In genomic region chr12:78330131-78330530, GRCh38 we compare ENCODE assay signal across 29 cellular contexts.
"Had no signal": no experiment of that assay in that cellular context is flagged by ENCODE, and none has a peak within 500 bp of the region (broad histone marks: within the 10 kb centered on the region; RNA-seq: fewer than 3 reads in every experiment).

No MANE protein-coding gene starts in this region.

- H3K27ac ChIP-seq: breast epithelium, KMS-11, Peyer's patch, SJSA1 had no signal

- H3K36me3 Mint-ChIP-seq: activated naive CD8-positive, alpha-beta T cell treated with anti-CD3 and anti-CD28 coated beads for 36 hours had no signal

- H3K9me2 ChIP-seq: SK-N-SH had no signal

- H3K36me3 ChIP-seq: breast epithelium, Peyer's patch, SJSA1 had no signal

- DNase-seq: activated CD4-positive, alpha-beta T cell treated with anti-CD3 and anti-CD28 coated beads, Interleukin-2, amount 10 ng/mL, durations not matched to agents 24 days and 14 days; activated CD4-positive, alpha-beta T cell treated with anti-CD3 and anti-CD28 coated beads, Interleukin-2, amount 50 U/mL, for 4 hours; activated CD8-positive, alpha-beta T cell treated with anti-CD3 and anti-CD28 coated beads for 36 hours; activated effector memory CD4-positive, alpha-beta T cell treated with anti-CD3 and anti-CD28 coated beads, Interleukin-2, amount 50 U/mL, for 16 hours; activated naive CD4-positive, alpha-beta T cell; activated naive CD4-positive, alpha-beta T cell treated with anti-CD3 and anti-CD28 coated beads, Interleukin-2, amount 50 U/mL, for 16 hours; activated naive CD8-positive, alpha-beta T cell treated with anti-CD3 and anti-CD28 coated beads for 36 hours; activated T-cell treated with anti-CD3 and anti-CD28 coated beads, Interleukin-2, amount 50 U/mL, for 1 hour; activated T-cell treated with anti-CD3 and anti-CD28 coated beads, Interleukin-2, amount 50 U/mL, for 72 hours; amniotic stem cell; aorta; NCI-H1092 treated with DMSO at 0.1 percent for 48 hours; NCI-H146; NCI-H187; NCI-H2029 treated with DMSO at 0.1 percent for 48 hours; NCI-H524 treated with DMSO at 0.1 percent for 48 hours; NCI-H748 treated with DMSO at 0.1 percent for 48 hours; NK-92 treated with Interleukin-12 subunit alpha and Interleukin-12 subunit beta, amount 100 ng/mL, for 24 hours; PC-3; Peyer's patch; RPMI8226; SHP77 treated with DMSO at 0.1 percent for 48 hours; SK-N-SH had no signal

- H3K9me3 ChIP-seq: breast epithelium, Peyer's patch, SJSA1, SK-N-SH had no signal

- H3K9me3 Mint-ChIP-seq: activated CD4-positive, alpha-beta T cell treated with anti-CD3 and anti-CD28 coated beads, Interleukin-2, amount 10 ng/mL, durations not matched to agents 24 days and 14 days; activated CD8-positive, alpha-beta T cell treated with anti-CD3 and anti-CD28 coated beads for 36 hours had no signal

- H3K27me3 Mint-ChIP-seq: activated CD4-positive, alpha-beta T cell treated with anti-CD3 and anti-CD28 coated beads, Interleukin-2, amount 10 ng/mL, durations not matched to agents 24 days and 14 days; activated CD8-positive, alpha-beta T cell treated with anti-CD3 and anti-CD28 coated beads for 36 hours; activated naive CD8-positive, alpha-beta T cell treated with anti-CD3 and anti-CD28 coated beads for 36 hours; activated T-helper 17 cell treated with anti-CD3 and anti-CD28 coated beads, Interleukin-2, amount 50 U/mL, for 72 hours had no signal

- H3K4me3 Mint-ChIP-seq: activated CD4-positive, alpha-beta T cell treated with anti-CD3 and anti-CD28 coated beads, Interleukin-2, amount 10 ng/mL, durations not matched to agents 24 days and 14 days; activated CD8-positive, alpha-beta T cell treated with anti-CD3 and anti-CD28 coated beads for 36 hours; activated naive CD8-positive, alpha-beta T cell treated with anti-CD3 and anti-CD28 coated beads for 36 hours; activated T-cell treated with anti-CD3 and anti-CD28 coated beads, Interleukin-2, amount 50 U/mL, for 72 hours; activated T-helper 17 cell treated with anti-CD3 and anti-CD28 coated beads, Interleukin-2, amount 50 U/mL, for 72 hours; T-helper 1 cell treated with Interleukin-12 subunit alpha and Interleukin-12 subunit beta and Interleukin-4 antibody, amounts not matched to agents 30 μg/mL and 1 μg/mL, for 36 hours; T-helper 2 cell treated with Interferon-gamma antibody and Interleukin-4, amounts not matched to agents 5 μg/mL and 100 μg/mL, for 36 hours had no signal

- ATAC-seq: activated CD8-positive, alpha-beta T cell treated with anti-CD3 and anti-CD28 coated beads for 36 hours; activated T-cell treated with anti-CD3 and anti-CD28 coated beads, Interleukin-2, amount 50 U/mL, for 72 hours; activated T-helper 17 cell treated with anti-CD3 and anti-CD28 coated beads, Interleukin-2, amount 50 U/mL, for 72 hours; PC-3 had no signal

- H3K4me1 Mint-ChIP-seq: activated CD4-positive, alpha-beta T cell treated with anti-CD3 and anti-CD28 coated beads, Interleukin-2, amount 10 ng/mL, durations not matched to agents 24 days and 14 days; activated naive CD8-positive, alpha-beta T cell treated with anti-CD3 and anti-CD28 coated beads for 36 hours; activated T-helper 17 cell treated with anti-CD3 and anti-CD28 coated beads, Interleukin-2, amount 50 U/mL, for 72 hours had no signal

- H3K4me3 ChIP-seq: breast epithelium, Peyer's patch, SJSA1 had no signal

- H3K27ac Mint-ChIP-seq: activated CD4-positive, alpha-beta T cell treated with anti-CD3 and anti-CD28 coated beads, Interleukin-2, amount 10 ng/mL, durations not matched to agents 24 days and 14 days; activated CD8-positive, alpha-beta T cell treated with anti-CD3 and anti-CD28 coated beads for 36 hours; activated naive CD8-positive, alpha-beta T cell treated with anti-CD3 and anti-CD28 coated beads for 36 hours; activated T-cell treated with anti-CD3 and anti-CD28 coated beads, Interleukin-2, amount 50 U/mL, for 72 hours; activated T-helper 17 cell treated with anti-CD3 and anti-CD28 coated beads, Interleukin-2, amount 50 U/mL, for 72 hours; T-helper 1 cell treated with Interleukin-12 subunit alpha and Interleukin-12 subunit beta and Interleukin-4 antibody, amounts not matched to agents 30 μg/mL and 1 μg/mL, for 36 hours; T-helper 2 cell treated with Interferon-gamma antibody and Interleukin-4, amounts not matched to agents 5 μg/mL and 100 μg/mL, for 36 hours had no signal

- H3K9ac ChIP-seq: KMS-11, SK-N-SH had no signal

- H3K27me3 ChIP-seq: breast epithelium, Peyer's patch had no signal

- H3K4me1 ChIP-seq: breast epithelium, Peyer's patch, SJSA1 had no signal

- H3K4me2 ChIP-seq: KMS-11, SK-N-SH had no signal
